8 cellular contexts compared by ENCODE assay signal in genomic region chr4:76950846-76951321, GRCh38. TPM values are rescaled to one million over a fixed set of nuclear protein-coding genes. Genes with fewer than 3 reads are reported as not detected.
DNase-seq lines count a peak whose midpoint lies in the region; ATAC-seq and TF ChIP-seq lines count a peak whose summit lies in the region.

No MANE protein-coding gene starts in this region.

- in situ Hi-C loops in GM23248 (cut with MboI) (no loop called here), SK-MEL-5 (cut with HindIII; ENCODE audit: low pct_unique_long_range_greater_than_20kb, low sequenced_read_pairs) (no loop called here)

- TF ChIP-seq CTCF in dorsolateral prefrontal cortex (IDR thresholded peaks at IDR 0.05 in 54 of 56, conservative IDR thresholded peaks at IDR 0.05 in 2 of 56; ENCODE audit: low read depth in 1 of 56, partially characterized antibody in 56 of 56): no peak
- no peak for TF ChIP-seq CTCF in tibial artery (IDR thresholded peaks at IDR 0.05)

- H3K27me3 ChIP-seq in BLaER1 treated with 17β-estradiol and CSF1 and Interleukin-3, amounts not matched to agents 10 nM and 100 nM: no peaks in the 10 kb centered on the region
- H3K27me3 ChIP-seq in GM23248 (replicated peaks; ENCODE audit: insufficient read depth) (no peaks in the 10 kb centered on the region), dorsolateral prefrontal cortex (no peaks in the 10 kb centered on the region), tibial artery (no peaks in the 10 kb centered on the region)

- H3K9ac ChIP-seq in BLaER1 treated with 17β-estradiol and CSF1 and Interleukin-3, amounts not matched to agents 10 nM and 100 nM: peak overlapping the region; percentile 84 to 95 (median 93)
- peak overlapping the region; percentile 97 for H3K9ac ChIP-seq in GM23248

- WGBS in GM23248 (ENCODE audit: low coverage in 1 of 2, low lambda C conversion rate in 2 of 2, missing lambda C conversion rate in 2 of 2), 2 experiments: 1% methylated on average over 16 to 25 of the region's 25 CpGs

- peaks cover 0 to 2% (median 0%) of the 10 kb centered on the region in 11 experiments; a peak in 2 of 22 replicates for H3K9me3 ChIP-seq in BLaER1 treated with 17β-estradiol and CSF1 and Interleukin-3, amounts not matched to agents 10 nM and 100 nM (replicated peaks in 1 of 11)
- H3K9me3 ChIP-seq in GM23248 (ENCODE audit: low read depth): no peaks in the 10 kb centered on the region
- H3K9me3 ChIP-seq in tibial artery: no peaks in the 10 kb centered on the region

- DNase-seq in GM23248 (peak; percentile 58), SK-MEL-5 (ENCODE audit: low read depth, low spot score) (peak; percentile 13), dorsolateral prefrontal cortex (no peak), lung microvascular endothelial cell (ENCODE audit: low read depth in 2 of 2) (peak; percentile 10 to 32), tibial artery (peak in 1 of 2 donors; percentile 40)

- H3K4me2 ChIP-seq in BLaER1 treated with 17β-estradiol and CSF1 and Interleukin-3, amounts not matched to agents 10 nM and 100 nM: peak overlapping the region; percentile 78 to 99 (median 93)
- H3K4me2 ChIP-seq in GM23248 (ENCODE audit: unreplicated experiment): peak overlapping the region; percentile 94

- H3K9me2 ChIP-seq in GM23248 (ENCODE audit: insufficient read depth): no peaks in the 10 kb centered on the region

- H2AFZ ChIP-seq in GM23248: no peak overlapping the region

- H3F3A ChIP-seq in GM23248 (ENCODE audit: insufficient read depth): peaks cover 40% of the 10 kb centered on the region

- H3K4me1 ChIP-seq in BLaER1 treated with 17β-estradiol and CSF1 and Interleukin-3, amounts not matched to agents 10 nM and 100 nM: peaks cover 36 to 46% (median 40%) of the 10 kb centered on the region in 10 experiments
- H3K4me1 ChIP-seq in GM23248 (ENCODE audit: insufficient read depth): peaks cover 60% of the 10 kb centered on the region
- H3K4me1 ChIP-seq in tibial artery: peaks cover 0 to 47% (median 21%) of the 10 kb centered on the region in 4 donors

- H3K27ac ChIP-seq in BLaER1 treated with 17β-estradiol and CSF1 and Interleukin-3, amounts not matched to agents 10 nM and 100 nM: peak overlapping the region; percentile 67 to 96 (median 93); a peak in 21 of 22 replicates
- H3K27ac ChIP-seq in GM23248 (peak overlapping the region; percentile 88), dorsolateral prefrontal cortex (peak overlapping the region in 56 of 59 donors; percentile 45 to 99 (median 94)), tibial artery (peak overlapping the region; percentile 94 to 97)

- H4K20me1 ChIP-seq in BLaER1 treated with 17β-estradiol and CSF1 and Interleukin-3, amounts not matched to agents 10 nM and 100 nM: peaks cover 23 to 72% (median 50%) of the 10 kb centered on the region in 11 experiments; a peak in 19 of 22 replicates
- H4K20me1 ChIP-seq in GM23248 (ENCODE audit: insufficient read depth): peaks cover 18% of the 10 kb centered on the region; the same call in 1 of the 2 replicates

- intact Hi-C loops in dorsolateral prefrontal cortex (cut with DNase I): loop anchor here in 1 of 2 donors (5.0 to 10.0 kb wide), 2 partner anchors 41 to 94 kb away; no protein-coding TSS in a partner anchor
- intact Hi-C loops in tibial artery (cut with DNase I; ENCODE audit: low total_unique reads): loop anchor here (10.0 kb wide), 1 partner anchor 94 kb away; no protein-coding TSS in a partner anchor

- H3K4me3 ChIP-seq in BLaER1 treated with 17β-estradiol and CSF1 and Interleukin-3, amounts not matched to agents 10 nM and 100 nM: peak overlapping the region; percentile 83 to 95 (median 90)
- H3K4me3 ChIP-seq in GM23248 (peak overlapping the region; percentile 96), dorsolateral prefrontal cortex (peak overlapping the region; percentile 64 to 96 (median 86)), tibial artery (peak overlapping the region; percentile 79 to 81)

- no peak for ATAC-seq in GM18858 (IDR thresholded peaks at IDR 0.05; ENCODE audit: unreplicated experiment)
- no peak for ATAC-seq in GM18873 (IDR thresholded peaks at IDR 0.05; ENCODE audit: low FRiP score, unreplicated experiment)

- H3K36me3 ChIP-seq in BLaER1 treated with 17β-estradiol and CSF1 and Interleukin-3, amounts not matched to agents 10 nM and 100 nM: peaks cover 0 to 41% (median 19%) of the 10 kb centered on the region in 11 experiments; a peak in 14 of 22 replicates
- H3K36me3 ChIP-seq in GM23248 (ENCODE audit: low read depth) (peaks cover 19% of the 10 kb centered on the region), tibial artery (no peaks in the 10 kb centered on the region)

- H3K79me2 ChIP-seq in GM23248 (ENCODE audit: insufficient read depth): peaks cover 100% of the 10 kb centered on the region

RNA-seq across cellular contexts. Expression of gene SEPTIN11, which starts 1.3 kb away (rescaled TPM):
- total RNA-seq in GM23248 (2014; rRNA removed; shearing (Covaris generic)): 640 and 867 TPM in 2 replicates
- polyA plus RNA-seq in GM23248 (2016; fragmentation: Nextera tagmentation; extraction: Ambion mirVana): 478 and 488 TPM in 2 replicates
- 43.9 and 47.5 TPM in 2 replicates for total RNA-seq in SK-MEL-5 (2014; rRNA removed; shearing (Covaris generic))
- polyA plus RNA-seq in SK-MEL-5 (2015; cell fraction: cytosol; rRNA removed): 47.0 and 62.7 TPM in 2 replicates
- 24.0 and 32.5 TPM in 2 replicates for polyA plus RNA-seq in SK-MEL-5 (2015; cell fraction: nucleus; rRNA removed)
- total RNA-seq in dorsolateral prefrontal cortex: 100 to 1,000 TPM; 109 to 284 (median 200) TPM
- 107 and 161 TPM in 2 replicates for total RNA-seq in lung microvascular endothelial cell

RNA-seq across cellular contexts. Expression of gene SOWAHB, which starts 52.9 kb away (rescaled TPM):
- not detected in 2 replicates for total RNA-seq in GM23248 (2014; rRNA removed; shearing (Covaris generic))
- polyA plus RNA-seq in GM23248 (2016; fragmentation: Nextera tagmentation; extraction: Ambion mirVana): not detected in 2 replicates
- total RNA-seq in SK-MEL-5 (2014; rRNA removed; shearing (Covaris generic)): not detected in 2 replicates
- polyA plus RNA-seq in SK-MEL-5 (2015; cell fraction: cytosol; rRNA removed): not detected in 2 replicates
- polyA plus RNA-seq in SK-MEL-5 (2015; cell fraction: nucleus; rRNA removed): not detected in 2 replicates
- total RNA-seq in dorsolateral prefrontal cortex: 10 to 100 TPM in 66 of 120 experiments, 1 to 10 TPM in 54; 3.1 to 18.0 (median 10.3) TPM
- not detected in 2 replicates for total RNA-seq in lung microvascular endothelial cell

Comparison
In these comparisons a context has a peak if more than half of its experiments do, and no peak if none do; other contexts are left out.
1. DNase-seq: peak in GM23248 (single experiment), SK-MEL-5 (single experiment) and lung microvascular endothelial cell (2 of 2); none in dorsolateral prefrontal cortex (0 of 10).
2. Peak in every context shown above with its lines, with median percentiles within 50 percentile points of each other: H3K27ac ChIP-seq and H3K4me3 ChIP-seq.